ENCODE assay signal across 8 cellular contexts in genomic region chr5:145887976-145888574, GRCh38. TPM values are rescaled to one million over a fixed set of nuclear protein-coding genes. Genes with fewer than 3 reads are reported as not detected.
A peak's percentile ranks its signal among the peaks of the same experiment; 100 is the strongest.
DNase-seq lines count a peak whose midpoint lies in the region; ATAC-seq lines count a peak whose summit lies in the region.

No MANE protein-coding gene starts in this region.

- H3K27ac Mint-ChIP-seq in natural killer cell treated with Interleukin-12 subunit alpha and Interleukin-12 subunit beta and Interleukin-15 and Interleukin-18, amount 100 ng/mL, for 72 hours, result no peak overlapping the region

- peaks cover 5% of the 10 kb centered on the region for H3K9me3 Mint-ChIP-seq in natural killer cell treated with Interleukin-12 subunit alpha and Interleukin-12 subunit beta and Interleukin-15 and Interleukin-18, amount 100 ng/mL, for 72 hours

- no peak overlapping the region for H3K4me3 Mint-ChIP-seq in natural killer cell treated with Interleukin-12 subunit alpha and Interleukin-12 subunit beta and Interleukin-15 and Interleukin-18, amount 100 ng/mL, for 72 hours

- H3K36me3 Mint-ChIP-seq in natural killer cell treated with Interleukin-12 subunit alpha and Interleukin-12 subunit beta and Interleukin-15 and Interleukin-18, amount 100 ng/mL, for 72 hours, result no peaks in the 10 kb centered on the region

- H3K4me1 Mint-ChIP-seq in natural killer cell treated with Interleukin-12 subunit alpha and Interleukin-12 subunit beta and Interleukin-15 and Interleukin-18, amount 100 ng/mL, for 72 hours (ENCODE audit: low read depth in 2 of 2), result no peaks in the 10 kb centered on the region

- H3K4me3 ChIP-seq in skeletal muscle cell (ENCODE audit: low read depth, low read length), result no peak overlapping the region

- H3K27me3 Mint-ChIP-seq in natural killer cell treated with Interleukin-12 subunit alpha and Interleukin-12 subunit beta and Interleukin-15 and Interleukin-18, amount 100 ng/mL, for 72 hours, result peaks cover 7 to 10% of the 10 kb centered on the region in 2 donors

- peak; percentile 72 for ATAC-seq in HG03159 (IDR thresholded peaks at IDR 0.05; ENCODE audit: unreplicated experiment)
- no peak for ATAC-seq in natural killer cell treated with Interleukin-12 subunit alpha and Interleukin-12 subunit beta and Interleukin-15 and Interleukin-18, amount 100 ng/mL, for 72 hours
- no peak for ATAC-seq in HG03095 (IDR thresholded peaks at IDR 0.05; ENCODE audit: unreplicated experiment)
- ATAC-seq in HG02571 (IDR thresholded peaks at IDR 0.05; ENCODE audit: unreplicated experiment), result no peak

- DNase-seq in EH (ENCODE audit: low read depth) (peak; percentile 69), SK-N-DZ (ENCODE audit: low spot score) (peak; percentile 47), foreskin melanocyte (peak; percentile 40), skeletal muscle cell (ENCODE audit: low read depth) (peak; percentile 13)
- DNase-seq in natural killer cell treated with Interleukin-12 subunit alpha and Interleukin-12 subunit beta and Interleukin-15 and Interleukin-18, amount 100 ng/mL, for 72 hours (ENCODE audit: low spot score), result no peak

RNA-seq across cellular contexts. Expression of gene GRXCR2, which starts 15.3 kb away (rescaled TPM):
- not detected in 2 replicates for polyA plus RNA-seq in SK-N-DZ (2014; cell fraction: cytosol; rRNA removed)
- not detected in 2 replicates for polyA plus RNA-seq in SK-N-DZ (2014; cell fraction: nucleus; rRNA removed)
- total RNA-seq in natural killer cell treated with Interleukin-12 subunit alpha and Interleukin-12 subunit beta and Interleukin-15 and Interleukin-18, amount 100 ng/mL, for 72 hours, result not detected

RNA-seq across cellular contexts. Expression of gene SH3RF2, which starts 48.3 kb away (rescaled TPM):
- not detected in 2 replicates for polyA plus RNA-seq in SK-N-DZ (2014; cell fraction: cytosol; rRNA removed)
- polyA plus RNA-seq in SK-N-DZ (2014; cell fraction: nucleus; rRNA removed), result not detected in 2 replicates
- under 1 TPM; 0.07 to 0.50 TPM for total RNA-seq in natural killer cell treated with Interleukin-12 subunit alpha and Interleukin-12 subunit beta and Interleukin-15 and Interleukin-18, amount 100 ng/mL, for 72 hours

RNA-seq across cellular contexts. Expression of gene PRELID2, which starts 52.9 kb away (rescaled TPM):
- polyA plus RNA-seq in SK-N-DZ (2014; cell fraction: cytosol; rRNA removed), result 4.4 and 7.1 TPM in 2 replicates
- polyA plus RNA-seq in SK-N-DZ (2014; cell fraction: nucleus; rRNA removed), result 1.1 and 1.3 TPM in 2 replicates
- 1 to 10 TPM; 3.3 to 7.9 TPM for total RNA-seq in natural killer cell treated with Interleukin-12 subunit alpha and Interleukin-12 subunit beta and Interleukin-15 and Interleukin-18, amount 100 ng/mL, for 72 hours
